1 cellular context compared by ENCODE assay signal in the genomic region with DNA sequence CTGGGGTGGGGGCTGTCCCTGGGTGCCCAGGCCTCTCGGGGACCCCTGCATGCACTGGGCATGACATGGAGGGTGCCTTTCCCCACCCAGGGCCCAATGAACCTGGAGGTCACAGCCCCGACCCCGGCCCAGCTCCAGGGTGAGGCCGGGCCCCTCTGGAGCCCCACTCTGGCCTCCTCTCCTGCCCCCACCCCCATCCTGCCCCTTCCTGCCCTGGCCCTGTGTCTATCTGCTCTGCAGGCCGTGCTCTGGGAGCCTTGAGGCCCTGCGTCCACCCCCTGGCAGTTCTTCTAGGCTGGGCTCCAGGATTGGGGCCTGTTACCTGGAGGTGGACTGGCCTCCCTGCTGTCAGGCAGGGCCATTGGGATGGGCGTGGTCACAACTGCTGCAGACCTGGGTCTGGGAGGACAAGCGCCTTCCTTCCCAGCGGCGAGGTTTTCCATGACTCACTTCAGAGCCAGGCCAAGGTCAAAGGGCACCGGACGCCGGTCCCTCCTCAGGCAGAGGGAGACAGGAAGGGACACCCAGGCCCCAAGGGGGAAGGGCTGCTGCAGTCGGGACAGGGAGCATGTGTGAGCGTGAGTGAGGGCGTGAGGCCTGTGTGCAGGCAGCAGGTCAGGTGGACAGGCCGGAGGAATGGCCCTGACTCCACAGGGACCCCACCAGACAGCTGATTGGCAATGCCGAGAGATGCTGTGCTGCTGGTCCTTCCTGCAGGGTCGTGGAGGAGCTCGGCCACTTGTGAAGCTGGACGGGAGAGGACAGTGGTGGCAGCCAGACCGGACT.
TF ChIP-seq lines count a peak whose summit lies in the region.

No MANE protein-coding gene starts in this region.

TF ChIP-seq in HepG2, 621 proteins besides CTCF, POLR2A, EP300 and RAD21 (continued from another document and continues in another):
- TF ChIP-seq, protein P1, sequence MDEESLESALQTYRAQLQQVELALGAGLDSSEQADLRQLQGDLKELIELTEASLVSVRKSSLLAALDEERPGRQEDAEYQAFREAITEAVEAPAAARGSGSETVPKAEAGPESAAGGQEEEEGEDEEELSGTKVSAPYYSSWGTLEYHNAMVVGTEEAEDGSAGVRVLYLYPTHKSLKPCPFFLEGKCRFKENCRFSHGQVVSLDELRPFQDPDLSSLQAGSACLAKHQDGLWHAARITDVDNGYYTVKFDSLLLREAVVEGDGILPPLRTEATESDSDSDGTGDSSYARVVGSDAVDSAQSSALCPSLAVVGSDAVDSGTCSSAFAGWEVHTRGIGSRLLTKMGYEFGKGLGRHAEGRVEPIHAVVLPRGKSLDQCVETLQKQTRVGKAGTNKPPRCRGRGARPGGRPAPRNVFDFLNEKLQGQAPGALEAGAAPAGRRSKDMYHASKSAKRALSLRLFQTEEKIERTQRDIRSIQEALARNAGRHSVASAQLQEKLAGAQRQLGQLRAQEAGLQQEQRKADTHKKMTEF (CRISPR knock-in tag; IDR thresholded peaks at IDR 0.05): peak; percentile 71; the same call in 1 of the 2 replicates
- TF ChIP-seq, protein P2, sequence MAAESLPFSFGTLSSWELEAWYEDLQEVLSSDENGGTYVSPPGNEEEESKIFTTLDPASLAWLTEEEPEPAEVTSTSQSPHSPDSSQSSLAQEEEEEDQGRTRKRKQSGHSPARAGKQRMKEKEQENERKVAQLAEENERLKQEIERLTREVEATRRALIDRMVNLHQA (CRISPR knock-in tag; IDR thresholded peaks at IDR 0.05): no peak
- TF ChIP-seq PAWR (CRISPR knock-in tag; IDR thresholded peaks at IDR 0.05; ENCODE audit: borderline replicate concordance) (no peak), KLF6 (CRISPR knock-in tag; IDR thresholded peaks at IDR 0.05) (no peak), AHR (CRISPR knock-in tag; IDR thresholded peaks at IDR 0.05) (no peak), ZNF75D (CRISPR knock-in tag; IDR thresholded peaks at IDR 0.05; ENCODE audit: borderline replicate concordance) (no peak), ZNF761 (CRISPR knock-in tag; conservative IDR thresholded peaks at IDR 0.05) (no peak), MTA1 (CRISPR knock-in tag; IDR thresholded peaks at IDR 0.05; ENCODE audit: borderline replicate concordance) (peak; percentile 69; the same call in 1 of the 2 replicates), NFKB2 (CRISPR knock-in tag; IDR thresholded peaks at IDR 0.05; ENCODE audit: borderline replicate concordance) (0 out of 2 replicates have a peak, but pooled peaks have one; percentile 19), ZNF33A (CRISPR knock-in tag; IDR thresholded peaks at IDR 0.05; ENCODE audit: borderline replicate concordance) (no peak), CHCHD3 (CRISPR knock-in tag; IDR thresholded peaks at IDR 0.05) (no peak), ZNF10 (CRISPR knock-in tag; IDR thresholded peaks at IDR 0.05; ENCODE audit: borderline replicate concordance, low read depth) (no peak), NRL (CRISPR knock-in tag; IDR thresholded peaks at IDR 0.05; ENCODE audit: borderline replicate concordance) (peak; percentile 85), NR2F1 (CRISPR knock-in tag; IDR thresholded peaks at IDR 0.05) (peak; percentile 88 to 89), FOXO1 (CRISPR knock-in tag; IDR thresholded peaks at IDR 0.05) (peak; percentile 70), KDM5B (CRISPR knock-in tag; IDR thresholded peaks at IDR 0.05; ENCODE audit: borderline replicate concordance) (peak; percentile 57; the same call in 1 of the 2 replicates), ETV6 (CRISPR knock-in tag; conservative IDR thresholded peaks at IDR 0.05) (no peak), ZEB1 (IDR thresholded peaks at IDR 0.05; ENCODE audit: insufficient replicate concordance, low read depth) (no peak), GABPB1 (CRISPR knock-in tag; IDR thresholded peaks at IDR 0.05) (peak; percentile 81), DMAP1 (CRISPR knock-in tag; IDR thresholded peaks at IDR 0.05) (peak; percentile 70; the same call in 1 of the 2 replicates), KMT2A (CRISPR knock-in tag; IDR thresholded peaks at IDR 0.05) (no peak), NFIC (IDR thresholded peaks at IDR 0.05; ENCODE audit: low read length) (no peak), ZFP37 (CRISPR knock-in tag; IDR thresholded peaks at IDR 0.05; ENCODE audit: borderline replicate concordance) (no peak), ZNF12 (CRISPR knock-in tag; IDR thresholded peaks at IDR 0.05) (no peak), RBFOX2 (IDR thresholded peaks at IDR 0.05; ENCODE audit: low read depth, low read length) (peak; percentile 54; the same call in 1 of the 2 replicates), JUN (CRISPR knock-in tag; IDR thresholded peaks at IDR 0.05) (0 out of 2 replicates have a peak, but pooled peaks have one; percentile 41), ZNF430 (CRISPR knock-in tag; IDR thresholded peaks at IDR 0.05) (no peak), ZBTB42 (CRISPR knock-in tag; IDR thresholded peaks at IDR 0.05) (0 out of 2 replicates have a peak, but pooled peaks have one; percentile 4), ZNF557 (CRISPR knock-in tag; IDR thresholded peaks at IDR 0.05) (peak; percentile 77; the same call in 1 of the 2 replicates), KDM3A (CRISPR knock-in tag; IDR thresholded peaks at IDR 0.05; ENCODE audit: low read depth) (no peak), ZBTB7A (CRISPR knock-in tag; IDR thresholded peaks at IDR 0.05) (0 out of 2 replicates have a peak, but pooled peaks have one; percentile 51), ZBTB21 (CRISPR knock-in tag; IDR thresholded peaks at IDR 0.05) (no peak), ZNF782 (CRISPR knock-in tag; IDR thresholded peaks at IDR 0.05; ENCODE audit: borderline replicate concordance) (no peak), POLR2AphosphoS5 (IDR thresholded peaks at IDR 0.05; ENCODE audit: low read depth, low read length) (no peak), MYC (CRISPR knock-in tag; IDR thresholded peaks at IDR 0.05; ENCODE audit: borderline replicate concordance) (peak; percentile 90), TMF1 (CRISPR knock-in tag; IDR thresholded peaks at IDR 0.05; ENCODE audit: low read depth) (no peak), MYNN (CRISPR knock-in tag; IDR thresholded peaks at IDR 0.05; ENCODE audit: low read depth) (no peak)
- TF ChIP-seq, protein P3, sequence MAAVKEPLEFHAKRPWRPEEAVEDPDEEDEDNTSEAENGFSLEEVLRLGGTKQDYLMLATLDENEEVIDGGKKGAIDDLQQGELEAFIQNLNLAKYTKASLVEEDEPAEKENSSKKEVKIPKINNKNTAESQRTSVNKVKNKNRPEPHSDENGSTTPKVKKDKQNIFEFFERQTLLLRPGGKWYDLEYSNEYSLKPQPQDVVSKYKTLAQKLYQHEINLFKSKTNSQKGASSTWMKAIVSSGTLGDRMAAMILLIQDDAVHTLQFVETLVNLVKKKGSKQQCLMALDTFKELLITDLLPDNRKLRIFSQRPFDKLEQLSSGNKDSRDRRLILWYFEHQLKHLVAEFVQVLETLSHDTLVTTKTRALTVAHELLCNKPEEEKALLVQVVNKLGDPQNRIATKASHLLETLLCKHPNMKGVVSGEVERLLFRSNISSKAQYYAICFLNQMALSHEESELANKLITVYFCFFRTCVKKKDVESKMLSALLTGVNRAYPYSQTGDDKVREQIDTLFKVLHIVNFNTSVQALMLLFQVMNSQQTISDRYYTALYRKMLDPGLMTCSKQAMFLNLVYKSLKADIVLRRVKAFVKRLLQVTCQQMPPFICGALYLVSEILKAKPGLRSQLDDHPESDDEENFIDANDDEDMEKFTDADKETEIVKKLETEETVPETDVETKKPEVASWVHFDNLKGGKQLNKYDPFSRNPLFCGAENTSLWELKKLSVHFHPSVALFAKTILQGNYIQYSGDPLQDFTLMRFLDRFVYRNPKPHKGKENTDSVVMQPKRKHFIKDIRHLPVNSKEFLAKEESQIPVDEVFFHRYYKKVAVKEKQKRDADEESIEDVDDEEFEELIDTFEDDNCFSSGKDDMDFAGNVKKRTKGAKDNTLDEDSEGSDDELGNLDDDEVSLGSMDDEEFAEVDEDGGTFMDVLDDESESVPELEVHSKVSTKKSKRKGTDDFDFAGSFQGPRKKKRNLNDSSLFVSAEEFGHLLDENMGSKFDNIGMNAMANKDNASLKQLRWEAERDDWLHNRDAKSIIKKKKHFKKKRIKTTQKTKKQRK (IDR thresholded peaks at IDR 0.05; ENCODE audit: low read length): no peak
- TF ChIP-seq, protein P4, sequence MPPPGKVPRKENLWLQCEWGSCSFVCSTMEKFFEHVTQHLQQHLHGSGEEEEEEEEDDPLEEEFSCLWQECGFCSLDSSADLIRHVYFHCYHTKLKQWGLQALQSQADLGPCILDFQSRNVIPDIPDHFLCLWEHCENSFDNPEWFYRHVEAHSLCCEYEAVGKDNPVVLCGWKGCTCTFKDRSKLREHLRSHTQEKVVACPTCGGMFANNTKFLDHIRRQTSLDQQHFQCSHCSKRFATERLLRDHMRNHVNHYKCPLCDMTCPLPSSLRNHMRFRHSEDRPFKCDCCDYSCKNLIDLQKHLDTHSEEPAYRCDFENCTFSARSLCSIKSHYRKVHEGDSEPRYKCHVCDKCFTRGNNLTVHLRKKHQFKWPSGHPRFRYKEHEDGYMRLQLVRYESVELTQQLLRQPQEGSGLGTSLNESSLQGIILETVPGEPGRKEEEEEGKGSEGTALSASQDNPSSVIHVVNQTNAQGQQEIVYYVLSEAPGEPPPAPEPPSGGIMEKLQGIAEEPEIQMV (CRISPR knock-in tag; IDR thresholded peaks at IDR 0.05; ENCODE audit: low read depth): 0 out of 2 replicates have a peak, but pooled peaks have one; percentile 56
- TF ChIP-seq, protein P5, sequence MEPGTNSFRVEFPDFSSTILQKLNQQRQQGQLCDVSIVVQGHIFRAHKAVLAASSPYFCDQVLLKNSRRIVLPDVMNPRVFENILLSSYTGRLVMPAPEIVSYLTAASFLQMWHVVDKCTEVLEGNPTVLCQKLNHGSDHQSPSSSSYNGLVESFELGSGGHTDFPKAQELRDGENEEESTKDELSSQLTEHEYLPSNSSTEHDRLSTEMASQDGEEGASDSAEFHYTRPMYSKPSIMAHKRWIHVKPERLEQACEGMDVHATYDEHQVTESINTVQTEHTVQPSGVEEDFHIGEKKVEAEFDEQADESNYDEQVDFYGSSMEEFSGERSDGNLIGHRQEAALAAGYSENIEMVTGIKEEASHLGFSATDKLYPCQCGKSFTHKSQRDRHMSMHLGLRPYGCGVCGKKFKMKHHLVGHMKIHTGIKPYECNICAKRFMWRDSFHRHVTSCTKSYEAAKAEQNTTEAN (CRISPR knock-in tag; conservative IDR thresholded peaks at IDR 0.05): peak; percentile 87
- TF ChIP-seq, protein P6, sequence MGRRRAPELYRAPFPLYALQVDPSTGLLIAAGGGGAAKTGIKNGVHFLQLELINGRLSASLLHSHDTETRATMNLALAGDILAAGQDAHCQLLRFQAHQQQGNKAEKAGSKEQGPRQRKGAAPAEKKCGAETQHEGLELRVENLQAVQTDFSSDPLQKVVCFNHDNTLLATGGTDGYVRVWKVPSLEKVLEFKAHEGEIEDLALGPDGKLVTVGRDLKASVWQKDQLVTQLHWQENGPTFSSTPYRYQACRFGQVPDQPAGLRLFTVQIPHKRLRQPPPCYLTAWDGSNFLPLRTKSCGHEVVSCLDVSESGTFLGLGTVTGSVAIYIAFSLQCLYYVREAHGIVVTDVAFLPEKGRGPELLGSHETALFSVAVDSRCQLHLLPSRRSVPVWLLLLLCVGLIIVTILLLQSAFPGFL (CRISPR knock-in tag; IDR thresholded peaks at IDR 0.05): no peak
- TF ChIP-seq, protein P7, sequence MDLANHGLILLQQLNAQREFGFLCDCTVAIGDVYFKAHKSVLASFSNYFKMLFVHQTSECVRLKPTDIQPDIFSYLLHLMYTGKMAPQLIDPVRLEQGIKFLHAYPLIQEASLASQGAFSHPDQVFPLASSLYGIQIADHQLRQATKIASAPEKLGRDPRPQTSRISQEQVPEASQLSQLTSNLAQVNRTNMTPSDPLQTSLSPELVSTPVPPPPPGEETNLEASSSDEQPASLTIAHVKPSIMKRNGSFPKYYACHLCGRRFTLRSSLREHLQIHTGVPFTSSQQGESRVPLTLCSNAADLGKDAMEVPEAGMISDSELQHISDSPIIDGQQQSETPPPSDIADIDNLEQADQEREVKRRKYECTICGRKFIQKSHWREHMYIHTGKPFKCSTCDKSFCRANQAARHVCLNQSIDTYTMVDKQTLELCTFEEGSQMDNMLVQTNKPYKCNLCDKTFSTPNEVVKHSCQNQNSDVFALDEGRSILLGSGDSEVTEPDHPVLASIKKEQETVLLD (CRISPR knock-in tag; IDR thresholded peaks at IDR 0.05; ENCODE audit: low read depth): peak; percentile 67
- TF ChIP-seq, protein P8, sequence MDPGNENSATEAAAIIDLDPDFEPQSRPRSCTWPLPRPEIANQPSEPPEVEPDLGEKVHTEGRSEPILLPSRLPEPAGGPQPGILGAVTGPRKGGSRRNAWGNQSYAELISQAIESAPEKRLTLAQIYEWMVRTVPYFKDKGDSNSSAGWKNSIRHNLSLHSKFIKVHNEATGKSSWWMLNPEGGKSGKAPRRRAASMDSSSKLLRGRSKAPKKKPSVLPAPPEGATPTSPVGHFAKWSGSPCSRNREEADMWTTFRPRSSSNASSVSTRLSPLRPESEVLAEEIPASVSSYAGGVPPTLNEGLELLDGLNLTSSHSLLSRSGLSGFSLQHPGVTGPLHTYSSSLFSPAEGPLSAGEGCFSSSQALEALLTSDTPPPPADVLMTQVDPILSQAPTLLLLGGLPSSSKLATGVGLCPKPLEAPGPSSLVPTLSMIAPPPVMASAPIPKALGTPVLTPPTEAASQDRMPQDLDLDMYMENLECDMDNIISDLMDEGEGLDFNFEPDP (CRISPR knock-in tag; conservative IDR thresholded peaks at IDR 0.05): no peak
- TF ChIP-seq, protein P9, sequence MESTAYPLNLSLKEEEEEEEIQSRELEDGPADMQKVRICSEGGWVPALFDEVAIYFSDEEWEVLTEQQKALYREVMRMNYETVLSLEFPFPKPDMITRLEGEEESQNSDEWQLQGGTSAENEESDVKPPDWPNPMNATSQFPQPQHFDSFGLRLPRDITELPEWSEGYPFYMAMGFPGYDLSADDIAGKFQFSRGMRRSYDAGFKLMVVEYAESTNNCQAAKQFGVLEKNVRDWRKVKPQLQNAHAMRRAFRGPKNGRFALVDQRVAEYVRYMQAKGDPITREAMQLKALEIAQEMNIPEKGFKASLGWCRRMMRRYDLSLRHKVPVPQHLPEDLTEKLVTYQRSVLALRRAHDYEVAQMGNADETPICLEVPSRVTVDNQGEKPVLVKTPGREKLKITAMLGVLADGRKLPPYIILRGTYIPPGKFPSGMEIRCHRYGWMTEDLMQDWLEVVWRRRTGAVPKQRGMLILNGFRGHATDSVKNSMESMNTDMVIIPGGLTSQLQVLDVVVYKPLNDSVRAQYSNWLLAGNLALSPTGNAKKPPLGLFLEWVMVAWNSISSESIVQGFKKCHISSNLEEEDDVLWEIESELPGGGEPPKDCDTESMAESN (CRISPR knock-in tag; conservative IDR thresholded peaks at IDR 0.05): no peak
- TF ChIP-seq, protein P10, sequence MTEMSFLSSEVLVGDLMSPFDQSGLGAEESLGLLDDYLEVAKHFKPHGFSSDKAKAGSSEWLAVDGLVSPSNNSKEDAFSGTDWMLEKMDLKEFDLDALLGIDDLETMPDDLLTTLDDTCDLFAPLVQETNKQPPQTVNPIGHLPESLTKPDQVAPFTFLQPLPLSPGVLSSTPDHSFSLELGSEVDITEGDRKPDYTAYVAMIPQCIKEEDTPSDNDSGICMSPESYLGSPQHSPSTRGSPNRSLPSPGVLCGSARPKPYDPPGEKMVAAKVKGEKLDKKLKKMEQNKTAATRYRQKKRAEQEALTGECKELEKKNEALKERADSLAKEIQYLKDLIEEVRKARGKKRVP (CRISPR knock-in tag; IDR thresholded peaks at IDR 0.05): no peak
- TF ChIP-seq, protein P11, sequence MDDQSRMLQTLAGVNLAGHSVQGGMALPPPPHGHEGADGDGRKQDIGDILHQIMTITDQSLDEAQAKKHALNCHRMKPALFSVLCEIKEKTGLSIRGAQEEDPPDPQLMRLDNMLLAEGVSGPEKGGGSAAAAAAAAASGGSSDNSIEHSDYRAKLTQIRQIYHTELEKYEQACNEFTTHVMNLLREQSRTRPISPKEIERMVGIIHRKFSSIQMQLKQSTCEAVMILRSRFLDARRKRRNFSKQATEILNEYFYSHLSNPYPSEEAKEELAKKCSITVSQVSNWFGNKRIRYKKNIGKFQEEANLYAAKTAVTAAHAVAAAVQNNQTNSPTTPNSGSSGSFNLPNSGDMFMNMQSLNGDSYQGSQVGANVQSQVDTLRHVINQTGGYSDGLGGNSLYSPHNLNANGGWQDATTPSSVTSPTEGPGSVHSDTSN (CRISPR knock-in tag; IDR thresholded peaks at IDR 0.05; ENCODE audit: borderline replicate concordance): no peak
